Comparison of ENCODE assay signal across 11 cellular contexts in the genomic region with DNA sequence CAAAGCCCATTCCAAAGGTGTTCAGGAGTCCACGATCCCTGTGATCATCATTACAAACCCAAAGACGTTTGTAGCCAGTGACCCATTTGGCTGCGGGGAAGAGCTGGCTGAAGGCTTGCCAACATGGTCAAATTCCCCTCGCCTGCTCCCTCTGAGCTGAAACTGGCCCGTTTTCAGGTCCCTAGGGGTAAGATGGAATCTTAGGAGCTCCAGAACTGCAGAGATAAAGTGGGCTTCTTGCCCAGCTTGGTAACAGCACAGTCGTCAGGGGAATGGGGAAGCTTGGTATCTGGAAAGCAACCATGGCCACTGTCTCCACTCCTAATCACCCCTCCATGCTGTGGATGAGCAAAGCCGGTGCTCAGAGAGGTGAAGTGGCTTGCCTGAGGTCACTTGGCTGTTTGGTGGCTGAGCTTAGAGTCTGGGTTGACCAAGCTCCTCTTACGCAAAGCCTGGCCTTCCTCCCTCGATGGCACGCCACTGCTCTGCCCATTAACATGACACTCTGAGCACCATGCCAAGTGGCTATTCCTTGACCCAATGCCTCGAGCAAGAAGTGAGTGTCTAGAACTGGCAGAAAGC.
A peak's percentile ranks its signal among the peaks of the same experiment; 100 is the strongest.
DNase-seq lines count a peak whose midpoint lies in the region; ATAC-seq and TF ChIP-seq lines count a peak whose summit lies in the region.
"Had no signal": no experiment of that assay in that cellular context is flagged by ENCODE, and none has a peak within 500 bp of the region (broad histone marks: within the 10 kb centered on the region; RNA-seq: fewer than 3 reads in every experiment).

No MANE protein-coding gene starts in this region.

- no peak overlapping the region for H4K91ac ChIP-seq in mesenchymal stem cell (ENCODE audit: low read length)

- H3K14ac ChIP-seq in mesenchymal stem cell (ENCODE audit: low read length in 2 of 2), result no peak overlapping the region

- TF ChIP-seq CTCF in endothelial cell (IDR thresholded peaks at IDR 0.05; ENCODE audit: unreplicated experiment), result no peak
- TF ChIP-seq CTCF in thyroid gland (IDR thresholded peaks at IDR 0.05), result no peak
- no peak for TF ChIP-seq CTCF in GM10266 (IDR thresholded peaks at IDR 0.05; ENCODE audit: control insufficient read depth, insufficient read depth, low read depth, missing control alignments)

- no peak overlapping the region for H2AK5ac ChIP-seq in mesenchymal stem cell (ENCODE audit: low read length, severe bottlenecking)

- H2BK15ac ChIP-seq in mesenchymal stem cell (ENCODE audit: low read depth, poor library complexity, severe bottlenecking), result no peak overlapping the region

- H4K8ac ChIP-seq in mesenchymal stem cell (ENCODE audit: low read length), result no peak overlapping the region

- no peaks in the 10 kb centered on the region for H3K27me3 ChIP-seq in mesenchymal stem cell (ENCODE audit: control insufficient read depth in 1 of 2, insufficient read depth in 1 of 2, low read length in 2 of 2)
- no peaks in the 10 kb centered on the region for H3K27me3 ChIP-seq in thyroid gland

- peaks cover 19% of the 10 kb centered on the region for H3K27me3 Mint-ChIP-seq in endothelial cell (ENCODE audit: unreplicated experiment)
- H3K27me3 Mint-ChIP-seq: activated CD4-positive, alpha-beta memory T cell treated with anti-CD3 and anti-CD28 coated beads for 36 hours; activated naive CD8-positive, alpha-beta T cell treated with anti-CD3 and anti-CD28 coated beads for 36 hours had no signal

- H3K23ac ChIP-seq in mesenchymal stem cell (ENCODE audit: low read length in 2 of 2), result no peak overlapping the region

- H3K4me1 ChIP-seq in mesenchymal stem cell (ENCODE audit: control insufficient read depth, insufficient read depth, low read depth, low read length) (peaks cover 9% of the 10 kb centered on the region), thyroid gland (peaks cover 24 to 43% of the 10 kb centered on the region in 2 donors)
- H3K4me1 ChIP-seq: parathyroid adenoma had no signal

- DNase-seq in NCI-H2196 (lab: John Stamatoyannopoulos, UW; ENCODE audit: unreplicated experiment) (peak; percentile 37), endothelial cell (ENCODE audit: low spot score) (no peak), mesenchymal stem cell (no peak), thyroid gland (peak; percentile 50 to 51), GM10266 (ENCODE audit: extremely low spot score) (no peak)
- DNase-seq in activated effector memory CD4-positive, alpha-beta T cell treated with Interleukin-2 at 50 U/mL for 16 hours, result no peak
- DNase-seq: activated CD4-positive, alpha-beta memory T cell treated with anti-CD3 and anti-CD28 coated beads for 36 hours; activated naive CD8-positive, alpha-beta T cell treated with anti-CD3 and anti-CD28 coated beads for 36 hours had no signal

- H3K4me3 ChIP-seq in mesenchymal stem cell (ENCODE audit: insufficient read depth in 1 of 2, low read depth in 1 of 2, low read length in 2 of 2), result peak overlapping the region in 1 of 2 experiments; percentile 12
- no peak overlapping the region for H3K4me3 ChIP-seq in thyroid gland (replicated peaks in 1 of 3)

- H3K4me2 ChIP-seq in mesenchymal stem cell (ENCODE audit: low read length, poor library complexity, severe bottlenecking), result no peak overlapping the region

- H3K4ac ChIP-seq in mesenchymal stem cell (ENCODE audit: low read depth in 1 of 2, low read length in 2 of 2), result no peak overlapping the region

- no peaks in the 10 kb centered on the region for H3K9me3 ChIP-seq in mesenchymal stem cell (ENCODE audit: control insufficient read depth, low read length)
- H3K9me3 ChIP-seq in thyroid gland, result no peaks in the 10 kb centered on the region

- no peak for ATAC-seq in GM21526 (IDR thresholded peaks at IDR 0.05; ENCODE audit: low FRiP score, unreplicated experiment)
- ATAC-seq in HG03457 (IDR thresholded peaks at IDR 0.05; ENCODE audit: unreplicated experiment), result no peak

- H3K18ac ChIP-seq in mesenchymal stem cell (ENCODE audit: low read depth in 1 of 2, low read length in 2 of 2), result peak overlapping the region in 1 of 2 experiments; percentile 4

- no peak overlapping the region for H2BK12ac ChIP-seq in mesenchymal stem cell (ENCODE audit: low read length in 2 of 2)

- no peak overlapping the region for H2BK5ac ChIP-seq in mesenchymal stem cell (ENCODE audit: low read depth, low read length, poor library complexity, severe bottlenecking)

- no peak overlapping the region for H3K27ac ChIP-seq in mesenchymal stem cell (ENCODE audit: low read length, poor library complexity, severe bottlenecking)
- H3K27ac ChIP-seq in thyroid gland, result peak overlapping the region in 2 of 3 donors; percentile 32 to 48
- H3K27ac ChIP-seq: parathyroid adenoma had no signal

- H2BK120ac ChIP-seq in mesenchymal stem cell (ENCODE audit: low read depth, low read length), result no peak overlapping the region

- TF ChIP-seq POLR2A in thyroid gland (IDR thresholded peaks at IDR 0.05), result no peak

- peaks cover 8% of the 10 kb centered on the region for H3K4me1 Mint-ChIP-seq in endothelial cell (ENCODE audit: unreplicated experiment)
- H3K4me1 Mint-ChIP-seq: activated naive CD8-positive, alpha-beta T cell treated with anti-CD3 and anti-CD28 coated beads for 36 hours had no signal

- H3K36me3 ChIP-seq in mesenchymal stem cell (ENCODE audit: control insufficient read depth in 1 of 2, insufficient read depth in 2 of 2, low read depth in 1 of 2, low read length in 2 of 2) (peaks cover 10 to 57% of the 10 kb centered on the region in 2 experiments), thyroid gland (no peaks in the 10 kb centered on the region)

- H3K9me3 Mint-ChIP-seq in endothelial cell (ENCODE audit: unreplicated experiment), result no peaks in the 10 kb centered on the region
- H3K9me3 Mint-ChIP-seq: activated CD4-positive, alpha-beta memory T cell treated with anti-CD3 and anti-CD28 coated beads for 36 hours; activated naive CD8-positive, alpha-beta T cell treated with anti-CD3 and anti-CD28 coated beads for 36 hours had no signal

- H2AFZ ChIP-seq in mesenchymal stem cell (ENCODE audit: low read depth, low read length), result no peak overlapping the region
- H2AFZ ChIP-seq: parathyroid adenoma had no signal

- 94% methylated on average over 10 of the region's 11 CpGs for WGBS in mesenchymal stem cell
- WGBS in thyroid gland, 2 donors, result 44 to 48% methylated on average over 6 to 11 of the region's 11 CpGs

- peaks cover 17% of the 10 kb centered on the region for H3K36me3 Mint-ChIP-seq in endothelial cell (ENCODE audit: low read depth, unreplicated experiment)
- H3K36me3 Mint-ChIP-seq: activated CD4-positive, alpha-beta memory T cell treated with anti-CD3 and anti-CD28 coated beads for 36 hours; activated naive CD8-positive, alpha-beta T cell treated with anti-CD3 and anti-CD28 coated beads for 36 hours had no signal

- H3K4me3 Mint-ChIP-seq in endothelial cell (ENCODE audit: unreplicated experiment), result peak overlapping the region; percentile 18
- H3K4me3 Mint-ChIP-seq: activated CD4-positive, alpha-beta memory T cell treated with anti-CD3 and anti-CD28 coated beads for 36 hours; activated naive CD8-positive, alpha-beta T cell treated with anti-CD3 and anti-CD28 coated beads for 36 hours had no signal

- no peak overlapping the region for H3K27ac Mint-ChIP-seq in endothelial cell (ENCODE audit: unreplicated experiment)
- H3K27ac Mint-ChIP-seq: activated CD4-positive, alpha-beta memory T cell treated with anti-CD3 and anti-CD28 coated beads for 36 hours had no signal

- peaks cover 11% of the 10 kb centered on the region for H3K79me1 ChIP-seq in mesenchymal stem cell (replicated peaks; ENCODE audit: low read length, poor library complexity, severe bottlenecking)

- intact Hi-C loops in thyroid gland (cut with DNase I), result no loop called here

- peak overlapping the region; percentile 46 for H3K9ac ChIP-seq in mesenchymal stem cell (ENCODE audit: low read length)
- H3K9ac ChIP-seq: parathyroid adenoma had no signal

Comparison
In these comparisons a context has a peak if more than half of its experiments do, and no peak if none do; other contexts are left out.
1. DNase-seq: peak in NCI-H2196 (single experiment) and thyroid gland (2 of 2); none in endothelial cell (single experiment), mesenchymal stem cell (single experiment), activated effector memory CD4-positive, alpha-beta T cell treated with Interleukin-2 at 50 U/mL for 16 hours (single experiment) and GM10266 (single experiment).